18 cellular contexts compared by ENCODE assay signal in genomic region chr17:81236784-81237183, GRCh38.
"Had no signal": no experiment of that assay in that cellular context is flagged by ENCODE, and none has a peak within 500 bp of the region (broad histone marks: within the 10 kb centered on the region; RNA-seq: fewer than 3 reads in every experiment).

No MANE protein-coding gene starts in this region.

- H3K9me3 ChIP-seq: suprapubic skin, upper lobe of left lung had no signal

- H3K27ac Mint-ChIP-seq: activated CD4-positive, alpha-beta T cell treated with anti-CD3 and anti-CD28 coated beads for 36 hours; activated CD8-positive, alpha-beta T cell treated with anti-CD3 and anti-CD28 coated beads for 36 hours; activated naive CD4-positive, alpha-beta T cell treated with anti-CD3 and anti-CD28 coated beads, Interleukin-2, amount 50 U/mL, for 24 hours; brain; dendritic cell treated with granulocyte-macrophage colony-stimulating factor and Interleukin-4, amounts not matched to agents 40 ng/mL and 50 ng/mL, for 4 days had no signal

- DNase-seq: activated CD4-positive, alpha-beta T cell treated with anti-CD3 and anti-CD28 coated beads for 36 hours; activated CD8-positive, alpha-beta memory T cell treated with anti-CD3 and anti-CD28 coated beads, Interleukin-2, amount 50 U/mL, for 4 hours; activated CD8-positive, alpha-beta T cell treated with anti-CD3 and anti-CD28 coated beads for 36 hours; activated effector memory CD4-positive, alpha-beta T cell treated with Interleukin-2 at 50 U/mL for 16 hours; amniotic stem cell; erythroblast; hypothalamus; stimulated activated CD4-positive, alpha-beta T cell treated with anti-CD3 and anti-CD28 coated beads, Interleukin-12 subunit alpha, Interleukin-12 subunit beta, amount 100 ng/mL, for 4 hours; stimulated activated naive CD8-positive, alpha-beta T cell treated with anti-CD3 and anti-CD28 coated beads, Interleukin-15, Interleukin-2, amounts not matched to agents 100 U/mL and 50 U/mL, for 24 hours; T1000 had no signal

- ATAC-seq: activated CD4-positive, alpha-beta T cell treated with anti-CD3 and anti-CD28 coated beads for 36 hours; activated CD8-positive, alpha-beta T cell treated with anti-CD3 and anti-CD28 coated beads for 36 hours; naive thymus-derived CD8-positive, alpha-beta T cell; stimulated activated naive CD8-positive, alpha-beta T cell treated with anti-CD3 and anti-CD28 coated beads, Interleukin-15, Interleukin-2, amounts not matched to agents 100 U/mL and 50 U/mL, for 24 hours had no signal

- H3K27ac ChIP-seq: suprapubic skin, upper lobe of left lung, VCaP had no signal

- H3K27me3 Mint-ChIP-seq: activated CD4-positive, alpha-beta T cell treated with anti-CD3 and anti-CD28 coated beads for 36 hours; activated CD8-positive, alpha-beta T cell treated with anti-CD3 and anti-CD28 coated beads for 36 hours; activated naive CD4-positive, alpha-beta T cell treated with anti-CD3 and anti-CD28 coated beads, Interleukin-2, amount 50 U/mL, for 24 hours; dendritic cell treated with granulocyte-macrophage colony-stimulating factor and Interleukin-4, amounts not matched to agents 40 ng/mL and 50 ng/mL, for 4 days; naive thymus-derived CD8-positive, alpha-beta T cell had no signal

- H3K27me3 ChIP-seq: suprapubic skin, upper lobe of left lung had no signal

- H3K36me3 Mint-ChIP-seq: activated naive CD4-positive, alpha-beta T cell treated with anti-CD3 and anti-CD28 coated beads, Interleukin-2, amount 50 U/mL, for 24 hours; brain had no signal

- H3K4me3 ChIP-seq: lung, upper lobe of left lung had no signal

- H3K9me3 Mint-ChIP-seq: activated CD8-positive, alpha-beta T cell treated with anti-CD3 and anti-CD28 coated beads for 36 hours; activated naive CD4-positive, alpha-beta T cell treated with anti-CD3 and anti-CD28 coated beads, Interleukin-2, amount 50 U/mL, for 24 hours; brain; dendritic cell treated with granulocyte-macrophage colony-stimulating factor and Interleukin-4, amounts not matched to agents 40 ng/mL and 50 ng/mL, for 4 days; naive thymus-derived CD8-positive, alpha-beta T cell had no signal
